In genomic region chr1:43908858-43909257, GRCh38 we compare ENCODE assay signal across 20 cellular contexts. TPM values are rescaled to one million over a fixed set of nuclear protein-coding genes. Genes with fewer than 3 reads are reported as not detected.
A peak's percentile ranks its signal among the peaks of the same experiment; 100 is the strongest.
DNase-seq lines count a peak whose midpoint lies in the region; ATAC-seq and TF ChIP-seq lines count a peak whose summit lies in the region.
"Had no signal": no experiment of that assay in that cellular context is flagged by ENCODE, and none has a peak within 500 bp of the region (broad histone marks: within the 10 kb centered on the region; RNA-seq: fewer than 3 reads in every experiment).

No MANE protein-coding gene starts in this region.

- POLR2A ChIA-PET in RWPE1 (lab: Yijun Ruan, JAX; ENCODE audit: low non-redundant PET), result no interaction called here

- H3K4me3 Mint-ChIP-seq in GM23338, result no peak overlapping the region
- no peak overlapping the region for H3K4me3 Mint-ChIP-seq in endodermal cell
- H3K4me3 Mint-ChIP-seq in activated CD8-positive, alpha-beta memory T cell treated with anti-CD3 and anti-CD28 coated beads, Interleukin-2, amount 10 ng/mL, durations not matched to agents 7 days and 5 days, result no peak overlapping the region
- H3K4me3 Mint-ChIP-seq: activated CD4-positive, alpha-beta memory T cell treated with anti-CD3 and anti-CD28 coated beads, Interleukin-2, amount 10 ng/mL, durations not matched to agents 7 days and 5 days had no signal

- no peak overlapping the region for H3K27ac ChIP-seq in DND-41 (ENCODE audit: low read length)
- no peak overlapping the region for H3K27ac ChIP-seq in GM23338 (ENCODE audit: low read depth)
- peak overlapping the region; percentile 24; the same call in 1 of the 2 replicates for H3K27ac ChIP-seq in RWPE1
- H3K27ac ChIP-seq in endodermal cell (ENCODE audit: low read depth, low read length), result no peak overlapping the region
- H3K27ac ChIP-seq: esophagus muscularis mucosa had no signal

- CTCF ChIA-PET in RWPE1 (lab: Yijun Ruan, JAX), result interaction anchor here (0.7 to 3.7 kb wide), 3 partner anchors 26 to 45 kb away, joined by 3 to 20 read pairs (median 3); no protein-coding TSS in a partner anchor
- CTCF ChIA-PET in activated CD8-positive, alpha-beta memory T cell treated with anti-CD3 and anti-CD28 coated beads, Interleukin-2, amount 10 ng/mL, durations not matched to agents 7 days and 5 days (lab: Charles Lee), result interaction anchor here (0.6 kb wide), 1 partner anchor 14 kb away, joined by 3 read pairs; no protein-coding TSS in a partner anchor

- H3K36me3 Mint-ChIP-seq in GM23338 (ENCODE audit: low read depth), result peaks cover 3% of the 10 kb centered on the region; the same call in 1 of the 3 replicates
- H3K36me3 Mint-ChIP-seq in endodermal cell (ENCODE audit: low read depth), result no peaks in the 10 kb centered on the region
- no peaks in the 10 kb centered on the region for H3K36me3 Mint-ChIP-seq in activated CD8-positive, alpha-beta memory T cell treated with anti-CD3 and anti-CD28 coated beads, Interleukin-2, amount 10 ng/mL, durations not matched to agents 7 days and 5 days

- no peak overlapping the region for H3K27ac Mint-ChIP-seq in GM23338
- no peak overlapping the region for H3K27ac Mint-ChIP-seq in endodermal cell
- no peak overlapping the region for H3K27ac Mint-ChIP-seq in activated CD8-positive, alpha-beta memory T cell treated with anti-CD3 and anti-CD28 coated beads, Interleukin-2, amount 10 ng/mL, durations not matched to agents 7 days and 5 days
- H3K27ac Mint-ChIP-seq: activated CD4-positive, alpha-beta memory T cell treated with anti-CD3 and anti-CD28 coated beads, Interleukin-2, amount 10 ng/mL, durations not matched to agents 7 days and 5 days had no signal

- no peaks in the 10 kb centered on the region for H3K9me2 ChIP-seq in GM23338 (ENCODE audit: insufficient read depth)

- H3K9me3 ChIP-seq in DND-41 (ENCODE audit: insufficient read depth, low read length, severe bottlenecking) (no peaks in the 10 kb centered on the region), endodermal cell (ENCODE audit: control insufficient read depth, low read length) (no peaks in the 10 kb centered on the region)
- H3K9me3 ChIP-seq: esophagus muscularis mucosa had no signal

- no peak overlapping the region for H3K9ac ChIP-seq in DND-41 (ENCODE audit: low read depth, low read length)
- H3K9ac ChIP-seq in endodermal cell (ENCODE audit: extremely low read depth, low read length, poor library complexity, severe bottlenecking), result no peak overlapping the region

- H3K27me3 Mint-ChIP-seq in GM23338 (ENCODE audit: insufficient read depth, low read depth, poor library complexity) (peaks cover 4% of the 10 kb centered on the region), endodermal cell (ENCODE audit: insufficient read depth) (peaks cover 8% of the 10 kb centered on the region)
- H3K27me3 Mint-ChIP-seq in activated CD8-positive, alpha-beta memory T cell treated with anti-CD3 and anti-CD28 coated beads, Interleukin-2, amount 10 ng/mL, durations not matched to agents 7 days and 5 days, result no peaks in the 10 kb centered on the region
- H3K27me3 Mint-ChIP-seq: activated CD4-positive, alpha-beta memory T cell treated with anti-CD3 and anti-CD28 coated beads, Interleukin-2, amount 10 ng/mL, durations not matched to agents 7 days and 5 days had no signal

- no peaks in the 10 kb centered on the region for H3K79me2 ChIP-seq in DND-41 (ENCODE audit: insufficient read depth, low read length)
- no peaks in the 10 kb centered on the region for H3K79me2 ChIP-seq in GM23338 (replicated peaks; ENCODE audit: insufficient read depth)

- H3K27me3 ChIP-seq in DND-41 (ENCODE audit: insufficient read depth, low read length, poor library complexity) (no peaks in the 10 kb centered on the region), GM23338 (ENCODE audit: insufficient read depth) (no peaks in the 10 kb centered on the region), endodermal cell (ENCODE audit: control insufficient read depth, insufficient read depth, low read length, poor library complexity, severe bottlenecking) (no peaks in the 10 kb centered on the region)
- H3K27me3 ChIP-seq: esophagus muscularis mucosa had no signal

- H3F3A ChIP-seq in GM23338 (replicated peaks; ENCODE audit: low read depth), result no peaks in the 10 kb centered on the region

- H3K4me1 Mint-ChIP-seq in GM23338 (peaks cover 24% of the 10 kb centered on the region), endodermal cell (peaks cover 20% of the 10 kb centered on the region)
- H3K4me1 Mint-ChIP-seq in activated CD8-positive, alpha-beta memory T cell treated with anti-CD3 and anti-CD28 coated beads, Interleukin-2, amount 10 ng/mL, durations not matched to agents 7 days and 5 days, result no peaks in the 10 kb centered on the region
- H3K4me1 Mint-ChIP-seq: activated CD4-positive, alpha-beta memory T cell treated with anti-CD3 and anti-CD28 coated beads, Interleukin-2, amount 10 ng/mL, durations not matched to agents 7 days and 5 days had no signal

- 90 to 93% methylated on average over 5 of the region's 5 CpGs for WGBS in endodermal cell (ENCODE audit: insufficient coverage in 1 of 2, insufficient read length in 1 of 2), 2 experiments

- H3K9me3 Mint-ChIP-seq in GM23338, result peaks cover 3% of the 10 kb centered on the region; the same call in 2 of the 3 replicates
- H3K9me3 Mint-ChIP-seq in endodermal cell, result no peaks in the 10 kb centered on the region
- H3K9me3 Mint-ChIP-seq in activated CD8-positive, alpha-beta memory T cell treated with anti-CD3 and anti-CD28 coated beads, Interleukin-2, amount 10 ng/mL, durations not matched to agents 7 days and 5 days (ENCODE audit: low read depth), result no peaks in the 10 kb centered on the region
- H3K9me3 Mint-ChIP-seq: activated CD4-positive, alpha-beta memory T cell treated with anti-CD3 and anti-CD28 coated beads, Interleukin-2, amount 10 ng/mL, durations not matched to agents 7 days and 5 days had no signal

- H2AFZ ChIP-seq in DND-41 (ENCODE audit: low read depth, low read length) (no peak overlapping the region), GM23338 (no peak overlapping the region)

- H3K4me1 ChIP-seq in DND-41 (ENCODE audit: insufficient read depth, low read length), result no peaks in the 10 kb centered on the region
- H3K4me1 ChIP-seq in GM23338 (ENCODE audit: insufficient read depth), result peaks cover 16% of the 10 kb centered on the region
- H3K4me1 ChIP-seq in endodermal cell (ENCODE audit: control insufficient read depth, insufficient read depth, low read length), result peaks cover 16% of the 10 kb centered on the region

- no peak for ATAC-seq in DND-41 (ENCODE audit: insufficient read depth, low read depth)
- ATAC-seq in GM23338, result peak; percentile 53
- no peak for ATAC-seq in GM21390 (IDR thresholded peaks at IDR 0.05; ENCODE audit: unreplicated experiment)
- ATAC-seq in activated CD8-positive, alpha-beta memory T cell treated with anti-CD3 and anti-CD28 coated beads, Interleukin-2, amount 10 ng/mL, durations not matched to agents 7 days and 5 days, result no peak
- ATAC-seq in GM21526 (IDR thresholded peaks at IDR 0.05; ENCODE audit: low FRiP score, unreplicated experiment), result no peak
- ATAC-seq: sciatic nerve had no signal

- H3K4me2 ChIP-seq in DND-41 (ENCODE audit: insufficient read depth, low read length) (no peak overlapping the region), GM23338 (no peak overlapping the region)

- DNase-seq in DND-41, result no peak
- DNase-seq in GM23338 (ENCODE audit: low spot score), result peak; percentile 48
- no peak for DNase-seq in RWPE1 (ENCODE audit: low spot score)
- no peak for DNase-seq in endodermal cell
- no peak for DNase-seq in NCI-H526 (lab: John Stamatoyannopoulos, UW)
- DNase-seq in activated CD8-positive, alpha-beta memory T cell treated with anti-CD3 and anti-CD28 coated beads, Interleukin-2, amount 10 ng/mL, durations not matched to agents 7 days and 5 days, result no peak
- DNase-seq: activated CD4-positive, alpha-beta memory T cell treated with anti-CD3 and anti-CD28 coated beads, Interleukin-2, amount 10 ng/mL, durations not matched to agents 7 days and 5 days; AML-193; central memory CD4-positive, alpha-beta T cell; DMS79 treated with DMSO at 0.1 percent for 48 hours; kidney glomerular epithelial cell; NCI-H146; NCI-H226; Right ventricle myocardium superior; substantia nigra; T-helper 1 cell had no signal

- H3K36me3 ChIP-seq in DND-41 (ENCODE audit: insufficient read depth, low read length), result 0 out of 2 replicates have a peak, but pooled peaks cover 5% of the 10 kb centered on the region
- H3K36me3 ChIP-seq in GM23338 (ENCODE audit: insufficient read depth), result no peaks in the 10 kb centered on the region
- no peaks in the 10 kb centered on the region for H3K36me3 ChIP-seq in endodermal cell (ENCODE audit: control insufficient read depth, insufficient read depth, low read length)

- H3K4me3 ChIP-seq in DND-41 (ENCODE audit: low read depth in 1 of 2, low read length in 2 of 2) (no peak overlapping the region), GM23338 (no peak overlapping the region), endodermal cell (ENCODE audit: low read length) (no peak overlapping the region)
- H3K4me3 ChIP-seq: esophagus muscularis mucosa had no signal

- H4K20me1 ChIP-seq in DND-41 (ENCODE audit: insufficient read depth, low read length) (no peaks in the 10 kb centered on the region), GM23338 (replicated peaks; ENCODE audit: insufficient read depth) (no peaks in the 10 kb centered on the region)

- peak; percentile 6 for TF ChIP-seq CTCF in DND-41 (IDR thresholded peaks at IDR 0.05; ENCODE audit: borderline replicate concordance, extremely low read depth, low read length, poor library complexity, severe bottlenecking)
- TF ChIP-seq CTCF in GM23338 (conservative IDR thresholded peaks at IDR 0.05; ENCODE audit: low read depth in 2 of 2), result peak; percentile 31 to 65; a peak in 3 of 4 replicates
- no peak; the same call in 1 of the 2 replicates for TF ChIP-seq CTCF in RWPE1 (conservative IDR thresholded peaks at IDR 0.05; ENCODE audit: low read depth)
- TF ChIP-seq CTCF in endodermal cell (conservative IDR thresholded peaks at IDR 0.05), result peak; percentile 52

TF ChIP-seq in GM23338, 12 proteins besides CTCF, POLR2A, EP300 and RAD21 (continues in another document):
- TF ChIP-seq EZH2phosphoT487 (IDR thresholded peaks at IDR 0.05; ENCODE audit: unreplicated experiment) (no peak), CREB1 (CRISPR knock-in tag; IDR thresholded peaks at IDR 0.05; ENCODE audit: low read depth) (no peak)

RNA-seq across cellular contexts. Expression of gene ARTN, which starts 24.7 kb away (rescaled TPM):
- total RNA-seq in GM23338 (2014; rRNA removed; shearing (Covaris generic)), result 10.4 and 35.7 TPM in 2 replicates
- polyA plus RNA-seq in GM23338 (2016; fragmentation: Nextera tagmentation; extraction: Ambion mirVana), result 6.7 and 7.6 TPM in 2 replicates
- total RNA-seq in endodermal cell, result 1 to 10 TPM; 3.3 to 4.4 TPM
- polyA plus RNA-seq in endodermal cell (2013, experiment 1 of 2), result 0.85 TPM
- polyA plus RNA-seq in endodermal cell (2013, experiment 2 of 2), result 0.70 TPM
- total RNA-seq in activated CD8-positive, alpha-beta memory T cell treated with anti-CD3 and anti-CD28 coated beads, Interleukin-2, amount 10 ng/mL, durations not matched to agents 7 days and 5 days, result not detected
- total RNA-seq: Right ventricle myocardium superior had no signal

RNA-seq across cellular contexts. Expression of gene IPO13, which starts 37.9 kb away (rescaled TPM):
- total RNA-seq in GM23338 (2014; rRNA removed; shearing (Covaris generic)), result 17.9 and 22.8 TPM in 2 replicates
- 10.4 and 12.5 TPM in 2 replicates for polyA plus RNA-seq in GM23338 (2016; fragmentation: Nextera tagmentation; extraction: Ambion mirVana)
- 10 to 100 TPM; 18.6 to 21.5 TPM for total RNA-seq in endodermal cell
- 20.8 TPM for polyA plus RNA-seq in endodermal cell (2013, experiment 1 of 2)
- 16.2 TPM for polyA plus RNA-seq in endodermal cell (2013, experiment 2 of 2)
- total RNA-seq in activated CD8-positive, alpha-beta memory T cell treated with anti-CD3 and anti-CD28 coated beads, Interleukin-2, amount 10 ng/mL, durations not matched to agents 7 days and 5 days, result 10 to 100 TPM; 25.3 to 29.4 TPM
